In genomic region chr6:1657116-1657776, GRCh38 we compare ENCODE assay signal across 12 cellular contexts. TPM values are rescaled to one million over a fixed set of nuclear protein-coding genes. Genes with fewer than 3 reads are reported as not detected.
DNase-seq lines count a peak whose midpoint lies in the region; ATAC-seq and TF ChIP-seq lines count a peak whose summit lies in the region.
"Had no signal": no experiment of that assay in that cellular context is flagged by ENCODE, and none has a peak within 500 bp of the region (broad histone marks: within the 10 kb centered on the region; RNA-seq: fewer than 3 reads in every experiment).

No MANE protein-coding gene starts in this region.

- H3K9me3 Mint-ChIP-seq in stimulated activated naive CD8-positive, alpha-beta T cell treated with anti-CD3 and anti-CD28 coated beads, Interleukin-15, amount 100 ng/mL, for 72 hours: no peaks in the 10 kb centered on the region
- no peaks in the 10 kb centered on the region for H3K9me3 Mint-ChIP-seq in progenitor cell of endocrine pancreas (ENCODE audit: low read depth)

- no peaks in the 10 kb centered on the region for H3K36me3 Mint-ChIP-seq in progenitor cell of endocrine pancreas (ENCODE audit: insufficient read depth)

- H3K4me1 Mint-ChIP-seq in stimulated activated naive CD8-positive, alpha-beta T cell treated with anti-CD3 and anti-CD28 coated beads, Interleukin-15, amount 100 ng/mL, for 72 hours: no peaks in the 10 kb centered on the region
- peaks cover 7% of the 10 kb centered on the region for H3K4me1 Mint-ChIP-seq in progenitor cell of endocrine pancreas (ENCODE audit: low read depth)

- H3K9me3 ChIP-seq in HAP-1: no peaks in the 10 kb centered on the region

- H3K4me1 ChIP-seq in HAP-1: no peaks in the 10 kb centered on the region

- in situ Hi-C loops in HAP-1 (cut with MboI; ENCODE audit: low sequenced_read_pairs): no loop called here

- DNase-seq in HAP-1 (ENCODE audit: low spot score in 2 of 2): peak; percentile 11 to 16
- DNase-seq in M059J (ENCODE audit: low read depth): peak; percentile 28
- peak; percentile 19 for DNase-seq in epithelial cell of proximal tubule (ENCODE audit: low read depth)
- DNase-seq in renal cortical epithelial cell (ENCODE audit: low read depth): peak; percentile 69
- no peak for DNase-seq in stimulated activated naive CD8-positive, alpha-beta T cell treated with anti-CD3 and anti-CD28 coated beads, Interleukin-15, amount 100 ng/mL, for 72 hours
- no peak for DNase-seq in progenitor cell of endocrine pancreas (ENCODE audit: low spot score, unreplicated experiment)
- no peak for DNase-seq in ureter (ENCODE audit: low spot score)
- DNase-seq: H7, NCI-H1436 treated with DMSO at 0.1 percent for 48 hours, NCI-H446, NCI-H748 treated with DMSO at 0.1 percent for 48 hours, SIG-M5 had no signal

- no peaks in the 10 kb centered on the region for H3K27me3 Mint-ChIP-seq in stimulated activated naive CD8-positive, alpha-beta T cell treated with anti-CD3 and anti-CD28 coated beads, Interleukin-15, amount 100 ng/mL, for 72 hours
- H3K27me3 Mint-ChIP-seq in progenitor cell of endocrine pancreas: peaks cover 5% of the 10 kb centered on the region

- H3K27ac Mint-ChIP-seq in stimulated activated naive CD8-positive, alpha-beta T cell treated with anti-CD3 and anti-CD28 coated beads, Interleukin-15, amount 100 ng/mL, for 72 hours: peak overlapping the region in 1 of 2 donors; percentile 27
- H3K27ac Mint-ChIP-seq in progenitor cell of endocrine pancreas: no peak overlapping the region

- no peaks in the 10 kb centered on the region for H3K27me3 ChIP-seq in HAP-1 (ENCODE audit: low read depth)

- no peak for TF ChIP-seq CTCF in epithelial cell of proximal tubule (conservative IDR thresholded peaks at IDR 0.05; ENCODE audit: low read depth, low read length)
- TF ChIP-seq CTCF in progenitor cell of endocrine pancreas (IDR thresholded peaks at IDR 0.05; ENCODE audit: unreplicated experiment): no peak

- H3K4me3 Mint-ChIP-seq in stimulated activated naive CD8-positive, alpha-beta T cell treated with anti-CD3 and anti-CD28 coated beads, Interleukin-15, amount 100 ng/mL, for 72 hours: no peak overlapping the region
- no peak overlapping the region for H3K4me3 Mint-ChIP-seq in progenitor cell of endocrine pancreas (ENCODE audit: low read depth)

- ATAC-seq in stimulated activated naive CD8-positive, alpha-beta T cell treated with anti-CD3 and anti-CD28 coated beads, Interleukin-15, amount 100 ng/mL, for 72 hours: no peak

- H3K4me3 ChIP-seq in HAP-1 (no peak overlapping the region), epithelial cell of proximal tubule (ENCODE audit: low read depth, low read length) (no peak overlapping the region)

- H3K36me3 ChIP-seq in HAP-1 (replicated peaks): no peaks in the 10 kb centered on the region

RNA-seq across cellular contexts. Expression of gene FOXC1, which starts 47.5 kb away (rescaled TPM):
- total RNA-seq in M059J (2014; rRNA removed; shearing (Covaris generic)): 8.3 and 10.2 TPM in 2 replicates
- 18.6 and 27.7 TPM in 2 replicates for total RNA-seq in epithelial cell of proximal tubule
- total RNA-seq in renal cortical epithelial cell: 9.9 and 17.9 TPM in 2 replicates
- 0.46 and 1.1 TPM in 2 replicates for total RNA-seq in progenitor cell of endocrine pancreas
- total RNA-seq in ureter: 41.9 TPM

Comparison
In these comparisons a context has a peak if more than half of its experiments do, and no peak if none do; other contexts are left out.
1. DNase-seq: peak in HAP-1 (2 of 2), M059J (single experiment), epithelial cell of proximal tubule (single experiment) and renal cortical epithelial cell (single experiment); none in stimulated activated naive CD8-positive, alpha-beta T cell treated with anti-CD3 and anti-CD28 coated beads, Interleukin-15, amount 100 ng/mL, for 72 hours (0 of 2), progenitor cell of endocrine pancreas (single experiment) and ureter (single experiment).